In genomic region chr1:16922466-16922865, GRCh38 we compare ENCODE assay signal across 2 cellular contexts.
TF ChIP-seq lines count a peak whose summit lies in the region.

No MANE protein-coding gene starts in this region.

TF ChIP-seq in H1, 55 proteins besides CTCF, POLR2A, EP300 and RAD21:
- TF ChIP-seq YY1 (IDR thresholded peaks at IDR 0.05; ENCODE audit: low read depth, low read length) (no peak), HDAC2 (IDR thresholded peaks at IDR 0.05; ENCODE audit: borderline replicate concordance in 1 of 2, low read depth in 2 of 2, low read length in 2 of 2) (no peak), ASH2L (IDR thresholded peaks at IDR 0.05; ENCODE audit: low read length) (no peak)

TF ChIP-seq in neural cell, 6 proteins besides CTCF, POLR2A, EP300 and RAD21:
- TF ChIP-seq EZH2 (IDR thresholded peaks at IDR 0.05; ENCODE audit: borderline replicate concordance, insufficient read depth, low read length, poor library complexity, severe bottlenecking) (no peak), REST (IDR thresholded peaks at IDR 0.05; ENCODE audit: borderline replicate concordance) (no peak), TAF1 (IDR thresholded peaks at IDR 0.05; ENCODE audit: low read depth) (no peak), POLR2AphosphoS5 (IDR thresholded peaks at IDR 0.05) (no peak), MXI1 (conservative IDR thresholded peaks at IDR 0.05; ENCODE audit: poor library complexity, severe bottlenecking) (no peak), SMC3 (conservative IDR thresholded peaks at IDR 0.05; ENCODE audit: poor library complexity) (no peak)
TF ChIP-seq in neural cell: peak in this region for 0.
